Comparison of ENCODE assay signal across 9 cellular contexts in the genomic region with DNA sequence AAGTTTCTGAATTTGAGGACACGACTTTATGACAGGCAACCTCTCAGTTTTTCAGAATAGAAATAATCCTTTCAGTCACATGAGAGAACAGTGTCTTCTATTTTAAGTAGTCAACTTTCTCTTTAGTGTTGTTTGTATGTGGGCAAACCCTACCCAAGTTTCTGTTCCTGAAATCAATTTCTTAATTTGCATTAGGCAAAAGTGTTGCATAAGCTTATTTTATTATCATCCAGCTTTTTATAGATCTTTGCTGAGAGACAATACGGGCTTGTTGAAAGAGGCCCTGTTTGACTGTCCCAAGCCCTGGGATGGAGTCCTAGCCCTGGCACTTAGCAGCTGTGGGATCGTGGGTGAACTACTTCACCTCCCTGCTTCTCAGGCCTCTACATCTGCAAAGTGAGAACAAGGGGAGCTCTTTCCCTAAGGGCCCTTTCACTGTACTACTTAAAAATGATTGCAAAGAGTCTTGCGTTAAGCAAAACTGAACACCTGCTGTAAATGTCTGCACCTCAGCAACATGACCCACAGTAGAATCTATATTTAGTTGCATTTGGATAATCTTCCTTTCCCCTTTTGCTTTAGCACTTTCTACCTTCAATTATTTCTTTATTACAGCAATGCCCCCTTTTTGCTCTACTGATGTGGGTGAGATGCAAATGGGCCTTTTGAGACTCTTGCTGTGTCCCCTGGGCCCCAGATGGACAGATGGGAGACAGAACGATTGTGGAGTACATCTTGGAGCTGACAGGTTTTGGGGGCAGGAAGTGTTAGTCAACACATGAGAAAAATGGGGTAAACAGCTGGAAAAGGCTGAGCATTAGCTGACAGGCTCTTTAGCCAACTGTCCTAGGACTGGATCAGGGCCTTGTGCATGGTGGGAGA. TPM values are rescaled to one million over a fixed set of nuclear protein-coding genes. Genes with fewer than 3 reads are reported as not detected.
DNase-seq lines count a peak whose midpoint lies in the region; ATAC-seq, FAIRE-seq and TF ChIP-seq lines count a peak whose summit lies in the region.
"Had no signal": no experiment of that assay in that cellular context is flagged by ENCODE, and none has a peak within 500 bp of the region (broad histone marks: within the 10 kb centered on the region; RNA-seq: fewer than 3 reads in every experiment).

No MANE protein-coding gene starts in this region.

- peak overlapping the region; percentile 5; the same call in 1 of the 2 replicates for H2AFZ ChIP-seq in KMS-11 (ENCODE audit: low read depth)

- H4K20me1 ChIP-seq in KMS-11 (ENCODE audit: insufficient read depth) = no peaks in the 10 kb centered on the region

- 66 to 77% (median 69%) methylated on average over 5 of the region's 5 CpGs for WGBS in small intestine, 3 donors

- ATAC-seq in GM19043 (IDR thresholded peaks at IDR 0.05; ENCODE audit: low read depth, unreplicated experiment) (peak; percentile 91), HG02759 (IDR thresholded peaks at IDR 0.05; ENCODE audit: unreplicated experiment) (peak; percentile 92)

- peak overlapping the region; percentile 35; the same call in 1 of the 2 replicates for H3K4me2 ChIP-seq in KMS-11

- DNase-seq in pons (ENCODE audit: low spot score) (peak; percentile 2), HuH-7.5 (ENCODE audit: low spot score) (no peak), small intestine (no peak)
- no peak for DNase-seq in activated CD8-positive, alpha-beta memory T cell treated with anti-CD3 and anti-CD28 coated beads, Interleukin-2, amount 50 U/mL, for 48 hours
- DNase-seq: stimulated activated CD4-positive, alpha-beta T cell treated with anti-CD3 and anti-CD28 coated beads, Interleukin-2, amount 100 ng/mL, for 24 hours had no signal

- H3K9ac ChIP-seq in KMS-11 = no peak overlapping the region

- H3K79me2 ChIP-seq in KMS-11 (ENCODE audit: insufficient read depth, low read depth) = no peaks in the 10 kb centered on the region

- H3K27ac ChIP-seq in KMS-11 = no peak overlapping the region; the same call in 1 of the 2 replicates
- no peak overlapping the region for H3K27ac ChIP-seq in small intestine (ENCODE audit: low read depth in 1 of 2, low read length in 1 of 2)

- no peak overlapping the region for H3K4me3 ChIP-seq in KMS-11 (IDR thresholded peaks at IDR 0.05; ENCODE audit: insufficient read depth, low read depth, low read length)
- H3K4me3 ChIP-seq in small intestine (ENCODE audit: low read depth in 1 of 2, low read length in 2 of 2) = no peak overlapping the region

- H3K9me3 ChIP-seq in small intestine (ENCODE audit: control insufficient read depth, low read depth) = no peaks in the 10 kb centered on the region

- FAIRE-seq in small intestine (lab: Jason Lieb, UNC) = no peak
- FAIRE-seq: astrocyte had no signal

- TF ChIP-seq CTCF in KMS-11 (conservative IDR thresholded peaks at IDR 0.05; ENCODE audit: low read depth, low read length) = no peak

- H3K4me1 ChIP-seq in KMS-11 (ENCODE audit: low read depth, poor library complexity, severe bottlenecking) (peaks cover 20% of the 10 kb centered on the region), small intestine (ENCODE audit: control insufficient read depth in 2 of 2, insufficient read depth in 1 of 2, low read depth in 1 of 2, low read length in 1 of 2) (no peaks in the 10 kb centered on the region)

- H3K27me3 ChIP-seq in KMS-11 (ENCODE audit: insufficient read depth, low read depth) = no peaks in the 10 kb centered on the region
- no peaks in the 10 kb centered on the region for H3K27me3 ChIP-seq in small intestine (ENCODE audit: control insufficient read depth in 2 of 2, insufficient read depth in 2 of 2, low read length in 2 of 2)

- no peaks in the 10 kb centered on the region for H3K36me3 ChIP-seq in KMS-11 (ENCODE audit: insufficient read depth)
- no peaks in the 10 kb centered on the region for H3K36me3 ChIP-seq in small intestine (ENCODE audit: control insufficient read depth in 2 of 2, insufficient read depth in 2 of 2, low read length in 2 of 2)

RNA-seq across cellular contexts. Expression of a gene that starts 41.0 kb away (rescaled TPM):
- 10 to 100 TPM in 2 of 3 donors, 1 to 10 TPM in 1; 10.0 to 13.9 (median 10.7) TPM for polyA plus RNA-seq in small intestine
